In genomic region chr16:89995475-89996177, GRCh38 we compare ENCODE assay signal across 8 cellular contexts. TPM values are rescaled to one million over a fixed set of nuclear protein-coding genes. Genes with fewer than 3 reads are reported as not detected.
DNase-seq lines count a peak whose midpoint lies in the region; ATAC-seq and TF ChIP-seq lines count a peak whose summit lies in the region.
"Not testable (repeated sequence)": the region's sequence is repeated elsewhere in the genome, so short reads cannot be mapped to it uniquely, and the experiment has no call there.

No MANE protein-coding gene starts in this region.

- peak in 4 of 5 donors; percentile 13 to 86 (median 38) for DNase-seq in CD8-positive, alpha-beta memory T cell
- DNase-seq in SK-MEL-5 (ENCODE audit: low read depth, low spot score) (peak; percentile 27), brain pericyte (ENCODE audit: low read depth, low spot score) (peak; percentile 54), ovary (peak in 3 of 5 donors; percentile 20 to 67 (median 42))
- peak; percentile 37 for DNase-seq in activated CD8-positive, alpha-beta memory T cell treated with anti-CD3 and anti-CD28 coated beads, Interleukin-2, amount 50 U/mL, for 4 hours
- DNase-seq in glutamatergic neuron; stimulated activated naive B cell treated with anti-CD40 and anti-IgM and Interleukin-4, amounts not matched to agents 10 μg/mL and 1 μg/mL and 100 μg/mL, for 72 hours: not testable (repeated sequence)

- H3K4me3 ChIP-seq in CD8-positive, alpha-beta memory T cell (ENCODE audit: low read length); ovary: not testable (repeated sequence)

- peak overlapping the region in 7 of 8 donors; percentile 60 to 90 (median 83) for H3K27ac Mint-ChIP-seq in CD8-positive, alpha-beta memory T cell
- peak overlapping the region; percentile 72 for H3K27ac Mint-ChIP-seq in glutamatergic neuron (ENCODE audit: unreplicated experiment)
- H3K27ac Mint-ChIP-seq in stimulated activated naive B cell treated with anti-CD40 and anti-IgM and Interleukin-4, amounts not matched to agents 10 μg/mL and 1 μg/mL and 100 μg/mL, for 72 hours, result peak overlapping the region; percentile 95

- H3K4me1 Mint-ChIP-seq in CD8-positive, alpha-beta memory T cell, result peaks cover 0 to 13% (median 0%) of the 10 kb centered on the region in 3 donors
- not testable (repeated sequence) for H3K4me1 Mint-ChIP-seq in glutamatergic neuron (ENCODE audit: low read depth, unreplicated experiment)
- peaks cover 15 to 25% of the 10 kb centered on the region in 2 donors for H3K4me1 Mint-ChIP-seq in stimulated activated naive B cell treated with anti-CD40 and anti-IgM and Interleukin-4, amounts not matched to agents 10 μg/mL and 1 μg/mL and 100 μg/mL, for 72 hours

- TF ChIP-seq EP300 in ovary (IDR thresholded peaks at IDR 0.05), result not testable (repeated sequence)

- TF ChIP-seq POLR2A in ovary (IDR thresholded peaks at IDR 0.05), result not testable (repeated sequence)

- H3K27me3 Mint-ChIP-seq in CD8-positive, alpha-beta memory T cell, result peaks cover 0 to 15% of the 10 kb centered on the region in 2 donors
- peaks cover 17% of the 10 kb centered on the region for H3K27me3 Mint-ChIP-seq in glutamatergic neuron (ENCODE audit: unreplicated experiment)
- H3K27me3 Mint-ChIP-seq in stimulated activated naive B cell treated with anti-CD40 and anti-IgM and Interleukin-4, amounts not matched to agents 10 μg/mL and 1 μg/mL and 100 μg/mL, for 72 hours, result not testable (repeated sequence)

- not testable (repeated sequence) for H3K9me3 Mint-ChIP-seq in CD8-positive, alpha-beta memory T cell; stimulated activated naive B cell treated with anti-CD40 and anti-IgM and Interleukin-4, amounts not matched to agents 10 μg/mL and 1 μg/mL and 100 μg/mL, for 72 hours
- H3K9me3 Mint-ChIP-seq in glutamatergic neuron (ENCODE audit: unreplicated experiment), result peaks cover 14% of the 10 kb centered on the region

- ATAC-seq in stimulated activated naive B cell treated with anti-CD40 and anti-IgM and Interleukin-4, amounts not matched to agents 10 μg/mL and 1 μg/mL and 100 μg/mL, for 72 hours (replicated peaks), result not testable (repeated sequence)

- peak overlapping the region in 5 of 7 donors; percentile 27 to 60 (median 47) for H3K4me3 Mint-ChIP-seq in CD8-positive, alpha-beta memory T cell
- H3K4me3 Mint-ChIP-seq in glutamatergic neuron (ENCODE audit: unreplicated experiment), result not testable (repeated sequence)
- peak overlapping the region; percentile 14 to 70 for H3K4me3 Mint-ChIP-seq in stimulated activated naive B cell treated with anti-CD40 and anti-IgM and Interleukin-4, amounts not matched to agents 10 μg/mL and 1 μg/mL and 100 μg/mL, for 72 hours

- 75 to 84% (median 83%) methylated on average over 6 to 7 of the region's 7 CpGs for WGBS in ovary, 3 donors

- POLR2A ChIA-PET in CD8-positive, alpha-beta memory T cell (lab: Charles Lee), result not testable (repeated sequence)

- H3K36me3 ChIP-seq in CD8-positive, alpha-beta memory T cell (ENCODE audit: insufficient read depth, low read length), result peaks cover 27% of the 10 kb centered on the region
- peaks cover 96% of the 10 kb centered on the region for H3K36me3 ChIP-seq in KOPT-K1 (ENCODE audit: insufficient read depth, low read length)
- H3K36me3 ChIP-seq in ovary, result not testable (repeated sequence)

- H3K27ac ChIP-seq in CD8-positive, alpha-beta memory T cell (ENCODE audit: low read depth, low read length), result peak overlapping the region; percentile 49
- peak overlapping the region; percentile 17 for H3K27ac ChIP-seq in KOPT-K1 (ENCODE audit: low read depth, low read length, poor library complexity, severe bottlenecking)
- not testable (repeated sequence) for H3K27ac ChIP-seq in ovary

- CTCF ChIA-PET in CD8-positive, alpha-beta memory T cell (lab: Charles Lee), result not testable (repeated sequence)

- TF ChIP-seq CTCF in glutamatergic neuron (IDR thresholded peaks at IDR 0.05; ENCODE audit: partially characterized antibody, unreplicated experiment); ovary (IDR thresholded peaks at IDR 0.05): not testable (repeated sequence)

- not testable (repeated sequence) for H3K4me1 ChIP-seq in CD8-positive, alpha-beta memory T cell (ENCODE audit: insufficient read depth, low read length); ovary (ENCODE audit: insufficient read depth)

- intact Hi-C loops in ovary (cut with DNase I), result not testable (repeated sequence)

- not testable (repeated sequence) for H3K9me3 ChIP-seq in CD8-positive, alpha-beta memory T cell (ENCODE audit: low read length); ovary
- peaks cover 15% of the 10 kb centered on the region for H3K9me3 ChIP-seq in KOPT-K1 (ENCODE audit: insufficient read depth, low read length, poor library complexity, severe bottlenecking)

- in situ Hi-C loops in SK-MEL-5 (cut with HindIII; ENCODE audit: low pct_unique_long_range_greater_than_20kb, low sequenced_read_pairs), result not testable (repeated sequence)

- H3K36me3 Mint-ChIP-seq in CD8-positive, alpha-beta memory T cell, result peaks cover 12 to 72% (median 25%) of the 10 kb centered on the region in 3 donors
- not testable (repeated sequence) for H3K36me3 Mint-ChIP-seq in glutamatergic neuron (ENCODE audit: unreplicated experiment)
- peaks cover 62 to 77% of the 10 kb centered on the region in 2 donors for H3K36me3 Mint-ChIP-seq in stimulated activated naive B cell treated with anti-CD40 and anti-IgM and Interleukin-4, amounts not matched to agents 10 μg/mL and 1 μg/mL and 100 μg/mL, for 72 hours

- H3K27me3 ChIP-seq in CD8-positive, alpha-beta memory T cell (ENCODE audit: insufficient read depth, low read length, poor library complexity, severe bottlenecking); ovary: not testable (repeated sequence)

RNA-seq across cellular contexts. Expression of gene DBNDD1, which starts 23.6 kb away (rescaled TPM):
- under 1 TPM; 0.13 to 0.18 TPM for total RNA-seq in CD8-positive, alpha-beta memory T cell
- 0.94 TPM for polyA plus RNA-seq in CD8-positive, alpha-beta memory T cell
- total RNA-seq in SK-MEL-5 (2014; rRNA removed; shearing (Covaris generic)), result 22.9 and 23.1 TPM in 2 replicates
- 81.2 and 93.1 TPM in 2 replicates for polyA plus RNA-seq in SK-MEL-5 (2015; cell fraction: cytosol; rRNA removed)
- polyA plus RNA-seq in SK-MEL-5 (2015; cell fraction: nucleus; rRNA removed), result 22.1 and 22.3 TPM in 2 replicates
- total RNA-seq in glutamatergic neuron (ENCODE audit: unreplicated experiment) (77.8 TPM), ovary (1 to 10 TPM; 1.3 to 6.2 (median 2.5) TPM)
- polyA plus RNA-seq in ovary, result 1 to 10 TPM in 1 of 2 donors, under 1 TPM in 1; 0.97 to 1.5 TPM

RNA-seq across cellular contexts. Expression of gene DEF8, which starts 47.1 kb away (rescaled TPM):
- 10 to 100 TPM; 41.1 to 44.9 TPM for total RNA-seq in CD8-positive, alpha-beta memory T cell
- polyA plus RNA-seq in CD8-positive, alpha-beta memory T cell, result 28.4 TPM
- 77.9 and 82.0 TPM in 2 replicates for total RNA-seq in SK-MEL-5 (2014; rRNA removed; shearing (Covaris generic))
- polyA plus RNA-seq in SK-MEL-5 (2015; cell fraction: cytosol; rRNA removed), result 92.1 and 107 TPM in 2 replicates
- polyA plus RNA-seq in SK-MEL-5 (2015; cell fraction: nucleus; rRNA removed), result 307 and 356 TPM in 2 replicates
- total RNA-seq in glutamatergic neuron (ENCODE audit: unreplicated experiment) (96.0 TPM), ovary (10 to 100 TPM; 37.8 to 64.4 (median 53.3) TPM)
- polyA plus RNA-seq in ovary, result 10 to 100 TPM; 17.9 to 44.4 TPM
